Comparison of ENCODE assay signal across 1 cellular context in the genomic region with DNA sequence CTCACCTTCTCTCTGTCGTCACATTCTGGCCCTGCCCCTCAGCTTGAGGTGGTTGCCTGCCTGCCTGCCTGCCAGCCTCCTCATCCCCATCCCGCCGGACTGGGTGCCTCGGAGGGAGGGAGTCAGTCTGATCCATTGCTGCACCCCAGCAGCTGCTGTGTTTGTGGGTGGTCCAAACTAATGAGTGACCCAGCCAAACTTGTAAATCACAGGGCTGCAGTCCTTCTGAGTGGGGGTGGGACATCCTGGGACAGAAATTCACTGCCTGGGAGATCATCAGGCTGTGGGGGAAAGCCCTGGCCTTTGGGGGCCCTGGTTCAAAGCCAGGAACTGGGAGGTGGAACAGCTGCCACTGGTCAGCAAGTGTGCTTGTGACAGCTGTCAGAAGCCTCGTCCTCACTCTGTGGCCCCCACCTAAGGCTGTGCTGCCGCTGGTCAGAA.
TF ChIP-seq lines count a peak whose summit lies in the region.

No MANE protein-coding gene starts in this region.

TF ChIP-seq in WTC11, 78 proteins besides CTCF, POLR2A, EP300 and RAD21 (continued from another document):
- TF ChIP-seq, protein P1, sequence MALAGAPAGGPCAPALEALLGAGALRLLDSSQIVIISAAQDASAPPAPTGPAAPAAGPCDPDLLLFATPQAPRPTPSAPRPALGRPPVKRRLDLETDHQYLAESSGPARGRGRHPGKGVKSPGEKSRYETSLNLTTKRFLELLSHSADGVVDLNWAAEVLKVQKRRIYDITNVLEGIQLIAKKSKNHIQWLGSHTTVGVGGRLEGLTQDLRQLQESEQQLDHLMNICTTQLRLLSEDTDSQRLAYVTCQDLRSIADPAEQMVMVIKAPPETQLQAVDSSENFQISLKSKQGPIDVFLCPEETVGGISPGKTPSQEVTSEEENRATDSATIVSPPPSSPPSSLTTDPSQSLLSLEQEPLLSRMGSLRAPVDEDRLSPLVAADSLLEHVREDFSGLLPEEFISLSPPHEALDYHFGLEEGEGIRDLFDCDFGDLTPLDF (CRISPR knock-in tag; IDR thresholded peaks at IDR 0.05), result no peak
- TF ChIP-seq, protein P2, sequence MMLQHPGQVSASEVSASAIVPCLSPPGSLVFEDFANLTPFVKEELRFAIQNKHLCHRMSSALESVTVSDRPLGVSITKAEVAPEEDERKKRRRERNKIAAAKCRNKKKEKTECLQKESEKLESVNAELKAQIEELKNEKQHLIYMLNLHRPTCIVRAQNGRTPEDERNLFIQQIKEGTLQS (CRISPR knock-in tag; conservative IDR thresholded peaks at IDR 0.05), result no peak
- TF ChIP-seq GTF2I (CRISPR knock-in tag; conservative IDR thresholded peaks at IDR 0.05) (no peak), ZNF317 (CRISPR knock-in tag; IDR thresholded peaks at IDR 0.05; ENCODE audit: borderline replicate concordance, low read depth) (no peak), FOXP1 (CRISPR knock-in tag; IDR thresholded peaks at IDR 0.05; ENCODE audit: borderline replicate concordance) (no peak)
- TF ChIP-seq, protein P3, sequence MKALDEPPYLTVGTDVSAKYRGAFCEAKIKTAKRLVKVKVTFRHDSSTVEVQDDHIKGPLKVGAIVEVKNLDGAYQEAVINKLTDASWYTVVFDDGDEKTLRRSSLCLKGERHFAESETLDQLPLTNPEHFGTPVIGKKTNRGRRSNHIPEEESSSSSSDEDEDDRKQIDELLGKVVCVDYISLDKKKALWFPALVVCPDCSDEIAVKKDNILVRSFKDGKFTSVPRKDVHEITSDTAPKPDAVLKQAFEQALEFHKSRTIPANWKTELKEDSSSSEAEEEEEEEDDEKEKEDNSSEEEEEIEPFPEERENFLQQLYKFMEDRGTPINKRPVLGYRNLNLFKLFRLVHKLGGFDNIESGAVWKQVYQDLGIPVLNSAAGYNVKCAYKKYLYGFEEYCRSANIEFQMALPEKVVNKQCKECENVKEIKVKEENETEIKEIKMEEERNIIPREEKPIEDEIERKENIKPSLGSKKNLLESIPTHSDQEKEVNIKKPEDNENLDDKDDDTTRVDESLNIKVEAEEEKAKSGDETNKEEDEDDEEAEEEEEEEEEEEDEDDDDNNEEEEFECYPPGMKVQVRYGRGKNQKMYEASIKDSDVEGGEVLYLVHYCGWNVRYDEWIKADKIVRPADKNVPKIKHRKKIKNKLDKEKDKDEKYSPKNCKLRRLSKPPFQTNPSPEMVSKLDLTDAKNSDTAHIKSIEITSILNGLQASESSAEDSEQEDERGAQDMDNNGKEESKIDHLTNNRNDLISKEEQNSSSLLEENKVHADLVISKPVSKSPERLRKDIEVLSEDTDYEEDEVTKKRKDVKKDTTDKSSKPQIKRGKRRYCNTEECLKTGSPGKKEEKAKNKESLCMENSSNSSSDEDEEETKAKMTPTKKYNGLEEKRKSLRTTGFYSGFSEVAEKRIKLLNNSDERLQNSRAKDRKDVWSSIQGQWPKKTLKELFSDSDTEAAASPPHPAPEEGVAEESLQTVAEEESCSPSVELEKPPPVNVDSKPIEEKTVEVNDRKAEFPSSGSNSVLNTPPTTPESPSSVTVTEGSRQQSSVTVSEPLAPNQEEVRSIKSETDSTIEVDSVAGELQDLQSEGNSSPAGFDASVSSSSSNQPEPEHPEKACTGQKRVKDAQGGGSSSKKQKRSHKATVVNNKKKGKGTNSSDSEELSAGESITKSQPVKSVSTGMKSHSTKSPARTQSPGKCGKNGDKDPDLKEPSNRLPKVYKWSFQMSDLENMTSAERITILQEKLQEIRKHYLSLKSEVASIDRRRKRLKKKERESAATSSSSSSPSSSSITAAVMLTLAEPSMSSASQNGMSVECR (CRISPR knock-in tag; IDR thresholded peaks at IDR 0.05; ENCODE audit: borderline replicate concordance), result no peak
- TF ChIP-seq, protein P4, sequence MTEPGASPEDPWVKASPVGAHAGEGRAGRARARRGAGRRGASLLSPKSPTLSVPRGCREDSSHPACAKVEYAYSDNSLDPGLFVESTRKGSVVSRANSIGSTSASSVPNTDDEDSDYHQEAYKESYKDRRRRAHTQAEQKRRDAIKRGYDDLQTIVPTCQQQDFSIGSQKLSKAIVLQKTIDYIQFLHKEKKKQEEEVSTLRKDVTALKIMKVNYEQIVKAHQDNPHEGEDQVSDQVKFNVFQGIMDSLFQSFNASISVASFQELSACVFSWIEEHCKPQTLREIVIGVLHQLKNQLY (CRISPR knock-in tag; IDR thresholded peaks at IDR 0.05), result no peak
TF ChIP-seq in WTC11: peak in this region for 0.
